ENCODE assay signal across 16 cellular contexts in the genomic region with DNA sequence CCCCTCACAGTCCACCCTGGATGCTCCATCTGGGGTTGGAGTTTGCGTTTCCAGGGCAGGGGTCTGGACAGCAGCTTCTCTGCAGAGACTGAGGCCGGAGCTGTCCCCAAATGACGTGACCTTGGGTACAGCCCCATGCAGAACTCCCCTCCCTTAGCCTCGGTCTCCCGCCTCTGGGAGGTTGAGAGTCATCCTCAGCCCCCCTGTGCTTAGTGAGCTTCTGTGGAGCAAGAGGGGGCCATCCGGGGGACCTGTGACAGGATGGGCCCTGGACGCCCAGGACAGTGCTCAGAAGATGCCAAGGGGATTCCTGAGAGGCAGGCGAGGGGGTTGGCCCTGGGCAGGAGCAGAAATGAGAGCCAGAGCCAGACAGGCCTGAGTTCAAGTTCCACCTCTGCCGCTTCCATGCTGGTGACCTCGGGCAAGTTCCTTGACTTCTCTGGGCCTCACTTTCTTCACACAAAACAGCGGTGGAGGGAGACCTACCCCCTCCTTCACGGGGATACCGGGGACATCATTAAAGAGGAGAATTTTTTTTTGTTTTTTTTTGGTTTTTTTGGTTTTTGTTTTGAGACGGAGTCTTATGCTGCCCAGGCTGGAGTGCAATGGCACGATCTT. TPM values are rescaled to one million over a fixed set of nuclear protein-coding genes. Genes with fewer than 3 reads are reported as not detected.
A peak's percentile ranks its signal among the peaks of the same experiment; 100 is the strongest.
DNase-seq lines count a peak whose midpoint lies in the region; ATAC-seq and TF ChIP-seq lines count a peak whose summit lies in the region.
"Had no signal": no experiment of that assay in that cellular context is flagged by ENCODE, and none has a peak within 500 bp of the region (broad histone marks: within the 10 kb centered on the region; RNA-seq: fewer than 3 reads in every experiment).

No MANE protein-coding gene starts in this region.

- POLR2A ChIA-PET in PC-9 (lab: Charles Lee; ENCODE audit: unreplicated experiment), result no interaction called here

- no peak for ATAC-seq in GM18517 (IDR thresholded peaks at IDR 0.05; ENCODE audit: unreplicated experiment)

- H3K9me3 ChIP-seq in fibroblast of lung (ENCODE audit: control insufficient read depth, insufficient read depth, low read depth, low read length) (no peaks in the 10 kb centered on the region), osteoblast (ENCODE audit: low read depth, low read length) (no peaks in the 10 kb centered on the region), tibial artery (no peaks in the 10 kb centered on the region), PC-9 (ENCODE audit: insufficient read depth, low read depth) (no peaks in the 10 kb centered on the region), MM.1S (replicated peaks; ENCODE audit: insufficient read depth, low read length) (no peaks in the 10 kb centered on the region)

- TF ChIP-seq CTCF in fibroblast of lung (conservative IDR thresholded peaks at IDR 0.05 in 1 of 2, IDR thresholded peaks at IDR 0.05 in 1 of 2; ENCODE audit: low read depth in 1 of 2, low read length in 2 of 2) (no peak), osteoblast (IDR thresholded peaks at IDR 0.05; ENCODE audit: extremely low read depth, low read depth, low read length) (no peak), tibial artery (IDR thresholded peaks at IDR 0.05) (no peak), PC-9 (conservative IDR thresholded peaks at IDR 0.05) (no peak), GM13977 (IDR thresholded peaks at IDR 0.05; ENCODE audit: extremely low read depth, insufficient read depth, missing control alignments) (no peak), MM.1S (IDR thresholded peaks at IDR 0.05; ENCODE audit: low read length) (no peak)

- in situ Hi-C loops in GM13977 (cut with MboI; ENCODE audit: low pct_unique_long_range_greater_than_20kb, low sequenced_read_pairs, unreplicated experiment), result no loop called here

- H3K36me3 ChIP-seq in fibroblast of lung (ENCODE audit: control insufficient read depth, insufficient read depth, low read length) (peaks cover 14% of the 10 kb centered on the region), osteoblast (ENCODE audit: insufficient read depth, low read length) (peaks cover 29% of the 10 kb centered on the region), tibial artery (peaks cover 30 to 61% (median 41%) of the 10 kb centered on the region in 3 donors), PC-9 (ENCODE audit: low read depth) (no peaks in the 10 kb centered on the region), MM.1S (replicated peaks; ENCODE audit: insufficient read depth, low read length) (no peaks in the 10 kb centered on the region)

- no peaks in the 10 kb centered on the region for H3K9me2 ChIP-seq in PC-9 (ENCODE audit: insufficient read depth)
- no peaks in the 10 kb centered on the region for H3K9me2 ChIP-seq in MM.1S (replicated peaks; ENCODE audit: insufficient read depth, low read length)

- peak overlapping the region; percentile 40 for H3K9ac ChIP-seq in fibroblast of lung (ENCODE audit: insufficient read depth, low read length)
- no peak overlapping the region for H3K9ac ChIP-seq in MM.1S (ENCODE audit: low read length)

- H3F3A ChIP-seq in PC-9 (ENCODE audit: insufficient read depth, low read depth), result no peaks in the 10 kb centered on the region
- no peaks in the 10 kb centered on the region for H3F3A ChIP-seq in MM.1S (ENCODE audit: insufficient read depth, low read length)

- DNase-seq in fibroblast of lung (ENCODE audit: low read depth in 2 of 2) (no peak), osteoblast (ENCODE audit: insufficient read length, low spot score, missing footprints) (peak; percentile 63), tibial artery (no peak), PC-9 (no peak), GM13977 (ENCODE audit: low spot score) (no peak), MM.1S (no peak)
- DNase-seq: activated CD4-positive, alpha-beta T cell treated with anti-CD3 and anti-CD28 coated beads, Interleukin-2, amount 10 ng/mL, durations not matched to agents 24 days and 14 days; effector memory CD8-positive, alpha-beta T cell; NCI-H1417; NCI-H510A; stimulated activated CD4-positive, alpha-beta T cell treated with anti-CD3 and anti-CD28 coated beads, Interleukin-1b, Interleukin-23, amount 100 ng/mL, for 48 hours had no signal

- H3K4me1 ChIP-seq in fibroblast of lung (ENCODE audit: control insufficient read depth, extremely low read depth, insufficient read depth, low read length) (peaks cover 20% of the 10 kb centered on the region), osteoblast (ENCODE audit: insufficient read depth, low read length) (peaks cover 33% of the 10 kb centered on the region), tibial artery (peaks cover 9 to 77% (median 71%) of the 10 kb centered on the region in 4 donors), PC-9 (replicated peaks; ENCODE audit: insufficient read depth) (no peaks in the 10 kb centered on the region), MM.1S (ENCODE audit: low read length) (peaks cover 19% of the 10 kb centered on the region)

- H3K4me3 ChIP-seq in fibroblast of lung (replicated peaks in 1 of 4; ENCODE audit: control extremely low read depth in 1 of 4, insufficient read depth in 1 of 4, low read depth in 3 of 4, low read length in 4 of 4) (no peak overlapping the region), osteoblast (ENCODE audit: insufficient read depth, low read length) (peak overlapping the region; percentile 15), tibial artery (peak overlapping the region in 1 of 2 donors; percentile 16), PC-9 (no peak overlapping the region), MM.1S (ENCODE audit: low read length) (no peak overlapping the region)

- peak overlapping the region; percentile 48 for H3K27ac ChIP-seq in angular gyrus (ENCODE audit: low read depth, low read length)
- H3K27ac ChIP-seq in fibroblast of lung (ENCODE audit: insufficient read depth, low read length), result peak overlapping the region; percentile 85
- H3K27ac ChIP-seq in osteoblast (ENCODE audit: low read depth, low read length), result peak overlapping the region; percentile 93
- H3K27ac ChIP-seq in tibial artery, result peak overlapping the region; percentile 94 to 98
- no peak overlapping the region for H3K27ac ChIP-seq in PC-9
- no peak overlapping the region for H3K27ac ChIP-seq in MM.1S (ENCODE audit: low read length)

- no peaks in the 10 kb centered on the region for H4K20me1 ChIP-seq in fibroblast of lung (ENCODE audit: control insufficient read depth, extremely low read depth, insufficient read depth, low read length)
- H4K20me1 ChIP-seq in osteoblast (ENCODE audit: insufficient read depth, low read length), result peaks cover 44% of the 10 kb centered on the region
- H4K20me1 ChIP-seq in PC-9 (ENCODE audit: insufficient read depth), result no peaks in the 10 kb centered on the region
- no peaks in the 10 kb centered on the region for H4K20me1 ChIP-seq in MM.1S (ENCODE audit: insufficient read depth, low read length)

- CTCF ChIA-PET in PC-9 (lab: Charles Lee), result interaction anchor here (1.3 kb wide), 1 partner anchor 10 kb away, joined by 3 read pairs; no protein-coding TSS in a partner anchor

- intact Hi-C loops in tibial artery (cut with DNase I; ENCODE audit: low total_unique reads) (loop anchor here (10.0 kb wide), 1 partner anchor 145 kb away; the partner anchor contains the start of gene TBXA2R), PC-9 (cut with micrococcal nuclease; ENCODE audit: unreplicated experiment) (no loop called here)

- no peak overlapping the region for H2AFZ ChIP-seq in fibroblast of lung (ENCODE audit: low read length)
- H2AFZ ChIP-seq in osteoblast (ENCODE audit: low read length), result no peak overlapping the region
- H2AFZ ChIP-seq in PC-9, result no peak overlapping the region
- no peak overlapping the region for H2AFZ ChIP-seq in MM.1S (ENCODE audit: low read length)

- peaks cover 16% of the 10 kb centered on the region for H3K79me2 ChIP-seq in fibroblast of lung (ENCODE audit: control insufficient read depth, insufficient read depth, low read length)
- peaks cover 54% of the 10 kb centered on the region for H3K79me2 ChIP-seq in osteoblast (ENCODE audit: insufficient read depth, low read length)
- no peaks in the 10 kb centered on the region for H3K79me2 ChIP-seq in PC-9 (ENCODE audit: low read depth)
- H3K79me2 ChIP-seq in MM.1S (ENCODE audit: low read length), result no peaks in the 10 kb centered on the region

- H3K4me2 ChIP-seq in fibroblast of lung (ENCODE audit: extremely low read depth, insufficient read depth, low read length) (peak overlapping the region; percentile 32), osteoblast (ENCODE audit: insufficient read depth, low read length) (peak overlapping the region; percentile 17), PC-9 (no peak overlapping the region), MM.1S (ENCODE audit: low read depth, low read length) (no peak overlapping the region)

- no TSS peak for BruUV-seq in PC-9 (replicated peaks; lab: Mats Ljungman, UMichigan)

- H3K27me3 ChIP-seq in fibroblast of lung (ENCODE audit: control insufficient read depth, insufficient read depth, low read length), result no peaks in the 10 kb centered on the region
- H3K27me3 ChIP-seq in osteoblast (ENCODE audit: insufficient read depth, low read length), result no peaks in the 10 kb centered on the region
- no peaks in the 10 kb centered on the region for H3K27me3 ChIP-seq in tibial artery
- H3K27me3 ChIP-seq in PC-9 (ENCODE audit: insufficient read depth, low read depth), result no peaks in the 10 kb centered on the region
- peaks cover 82% of the 10 kb centered on the region for H3K27me3 ChIP-seq in MM.1S (replicated peaks; ENCODE audit: insufficient read depth, low read length)

RNA-seq across cellular contexts. Expression of gene SMIM24, which starts 20.3 kb away (rescaled TPM):
- total RNA-seq in fibroblast of lung, result not detected in 2 replicates
- not detected in 2 replicates for polyA plus RNA-seq in fibroblast of lung
- not detected in 2 replicates for polyA plus RNA-seq in fibroblast of lung (2012)
- polyA minus RNA-seq in fibroblast of lung (ENCODE audit: low replicate concordance), result not detected in 2 replicates
- not detected in 2 replicates for total RNA-seq in osteoblast
- not detected in 2 replicates for total RNA-seq in PC-9 (2021)
- total RNA-seq: activated CD4-positive, alpha-beta T cell treated with anti-CD3 and anti-CD28 coated beads, Interleukin-2, amount 10 ng/mL, durations not matched to agents 24 days and 14 days; Daoy; left cardiac atrium had no signal

RNA-seq across cellular contexts. Expression of gene SMIM44, which starts 23.2 kb away (rescaled TPM):
- total RNA-seq in fibroblast of lung (not detected in 2 replicates), osteoblast (not detected in 2 replicates), PC-9 (2021) (not detected in 2 replicates)
- polyA plus RNA-seq in fibroblast of lung, result not detected in 2 replicates
- not detected in 2 replicates for polyA plus RNA-seq in fibroblast of lung (2012)
- polyA minus RNA-seq in fibroblast of lung (ENCODE audit: low replicate concordance), result not detected in 2 replicates
- total RNA-seq: activated CD4-positive, alpha-beta T cell treated with anti-CD3 and anti-CD28 coated beads, Interleukin-2, amount 10 ng/mL, durations not matched to agents 24 days and 14 days; Daoy; left cardiac atrium had no signal
- polyA plus RNA-seq: CD14-positive monocyte had no signal

RNA-seq across cellular contexts. Expression of gene DOHH, which starts 40.4 kb away (rescaled TPM):
- total RNA-seq in fibroblast of lung (10.1 and 10.3 TPM in 2 replicates), osteoblast (7.7 and 8.3 TPM in 2 replicates), PC-9 (2021) (7.7 and 11.7 TPM in 2 replicates)
- 4.1 and 5.0 TPM in 2 replicates for polyA plus RNA-seq in fibroblast of lung
- 11.2 and 19.1 TPM in 2 replicates for polyA plus RNA-seq in fibroblast of lung (2012)
- polyA minus RNA-seq in fibroblast of lung (ENCODE audit: low replicate concordance), result 2.0 and 2.2 TPM in 2 replicates

RNA-seq across cellular contexts. Expression of gene FZR1, which starts 46.0 kb away (rescaled TPM):
- total RNA-seq in fibroblast of lung, result 19.3 and 38.0 TPM in 2 replicates
- polyA plus RNA-seq in fibroblast of lung, result 15.0 and 21.3 TPM in 2 replicates
- 25.1 and 36.2 TPM in 2 replicates for polyA plus RNA-seq in fibroblast of lung (2012)
- polyA minus RNA-seq in fibroblast of lung (ENCODE audit: low replicate concordance), result 48.1 and 60.6 TPM in 2 replicates
- 36.6 and 39.5 TPM in 2 replicates for total RNA-seq in osteoblast
- 57.0 and 60.4 TPM in 2 replicates for total RNA-seq in PC-9 (2021)

Comparison
In these comparisons a context has a peak if more than half of its experiments do, and no peak if none do; other contexts are left out.
1. H3K27ac ChIP-seq: peak in angular gyrus (single experiment), fibroblast of lung (single experiment), osteoblast (single experiment) and tibial artery (2 of 2); none in PC-9 (single experiment) and MM.1S (single experiment).
2. H3K4me2 ChIP-seq: peak in fibroblast of lung (single experiment) and osteoblast (single experiment); none in PC-9 (single experiment) and MM.1S (single experiment).